In the genomic region with DNA sequence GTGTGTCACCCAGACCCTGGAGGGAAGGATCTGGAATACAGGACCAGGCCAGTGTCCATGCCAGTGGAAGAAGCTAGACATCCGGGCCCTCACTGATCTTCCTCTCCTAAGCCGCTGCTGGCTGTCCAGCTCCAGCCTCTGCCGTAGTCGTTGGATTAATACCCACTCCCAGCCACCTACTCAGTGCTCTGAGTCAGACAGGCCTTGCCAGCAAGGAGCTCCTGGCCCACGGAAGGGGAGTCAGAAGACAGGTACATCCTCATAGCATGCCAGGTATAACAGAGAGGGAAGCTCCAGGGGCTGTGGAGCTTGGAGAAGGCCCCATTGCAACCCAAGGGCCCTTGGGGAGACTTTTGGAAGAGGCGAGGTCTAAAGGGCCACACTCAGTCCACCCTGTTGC, we compare ENCODE assay signal across 1 cellular context.
TF ChIP-seq lines count a peak whose summit lies in the region.

No MANE protein-coding gene starts in this region.

TF ChIP-seq in HepG2, 621 proteins besides CTCF, POLR2A, EP300 and RAD21:
- TF ChIP-seq NCOA5 (CRISPR knock-in tag; IDR thresholded peaks at IDR 0.05) (no peak), ZNF878 (CRISPR knock-in tag; IDR thresholded peaks at IDR 0.05) (no peak), PRPF4 (IDR thresholded peaks at IDR 0.05; ENCODE audit: low read depth, low read length, poor library complexity, severe bottlenecking) (no peak), FOXK1 (CRISPR knock-in tag; IDR thresholded peaks at IDR 0.05; ENCODE audit: borderline replicate concordance, low read depth) (no peak), FOXP1 (IDR thresholded peaks at IDR 0.05) (no peak), FOXP1 (CRISPR knock-in tag; IDR thresholded peaks at IDR 0.05) (no peak), PLRG1 (conservative IDR thresholded peaks at IDR 0.05) (no peak), AGO2 (optimal IDR thresholded peaks at IDR 0.05; ENCODE audit: low read depth, low read length) (peak; percentile 63), RBM22 (optimal IDR thresholded peaks at IDR 0.05; ENCODE audit: low read length) (peak; percentile 84), GATAD1 (CRISPR knock-in tag; IDR thresholded peaks at IDR 0.05) (no peak)
